8 cellular contexts compared by ENCODE assay signal in the genomic region with DNA sequence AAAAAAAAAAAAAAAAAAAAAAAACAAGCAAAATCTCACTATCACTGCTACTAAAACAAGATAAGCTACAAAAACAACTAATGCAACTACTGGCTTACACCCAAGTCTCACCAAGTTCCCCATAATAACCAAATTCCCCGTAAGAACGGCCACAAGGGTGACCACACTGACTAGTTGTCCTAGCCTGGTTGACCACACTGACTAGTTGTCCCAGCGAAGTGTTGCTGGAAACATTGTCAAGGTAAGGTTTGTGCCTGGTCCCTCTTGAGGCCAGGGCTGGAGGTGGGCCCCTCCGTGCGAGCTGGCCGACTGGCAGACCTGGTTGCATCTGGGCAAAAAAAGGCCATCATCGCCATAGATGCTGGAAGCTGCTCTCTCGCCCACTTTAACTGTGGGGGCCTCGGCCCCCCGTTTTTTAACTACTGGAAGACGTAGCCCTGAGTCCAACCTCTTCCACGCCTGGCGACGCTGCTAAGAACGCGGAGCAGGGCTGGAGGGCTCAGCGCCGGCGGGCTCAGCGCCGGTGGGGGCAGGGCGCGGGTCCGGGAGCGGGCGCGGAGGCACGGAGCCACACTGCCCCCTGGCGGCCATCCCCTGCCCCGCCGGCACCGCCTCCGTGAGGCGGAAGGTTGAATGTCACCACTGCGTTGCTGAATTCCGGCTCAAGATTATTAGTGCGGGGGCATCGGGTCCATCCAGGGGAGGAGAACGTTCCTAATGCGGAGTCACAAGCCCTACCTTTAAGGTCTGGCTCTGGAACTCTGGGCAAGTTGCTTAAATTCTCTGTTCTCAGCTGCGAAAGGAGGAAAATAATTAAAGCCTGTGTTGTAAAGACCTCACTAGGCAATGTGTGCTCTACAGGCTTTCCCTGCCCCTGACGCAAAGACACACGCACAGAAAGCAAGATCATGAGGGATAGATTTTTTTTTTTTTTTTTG.
A peak's percentile ranks its signal among the peaks of the same experiment; 100 is the strongest.
DNase-seq lines count a peak whose midpoint lies in the region; ATAC-seq and TF ChIP-seq lines count a peak whose summit lies in the region.

No MANE protein-coding gene starts in this region.

- H3K27ac ChIP-seq in body of pancreas (peak overlapping the region in 3 of 4 donors; percentile 38 to 69 (median 59)), gastrocnemius medialis (no peak overlapping the region)

- H3K4me1 ChIP-seq in body of pancreas (peaks cover 27% of the 10 kb centered on the region), iPS-15b (ENCODE audit: control insufficient read depth, insufficient read depth, low read length) (peaks cover 6% of the 10 kb centered on the region), gastrocnemius medialis (peaks cover 0 to 2% of the 10 kb centered on the region in 2 donors)

- H3K9ac ChIP-seq in iPS-15b (ENCODE audit: low read depth, low read length) = no peak overlapping the region

- CTCF ChIA-PET in HEK293T (lab: Yijun Ruan, JAX) = interaction anchor here (0.6 to 1.3 kb wide), 7 partner anchors 79 to 1034 kb away, joined by 3 to 5 read pairs (median 3); no protein-coding TSS in a partner anchor

- 1 to 5% methylated on average over 8 to 43 of the region's 43 CpGs for whole genome bisulfite sequencing in body of pancreas, 2 donors

- intact Hi-C loops in body of pancreas (cut with DNase I) (loop anchor here (10.0 kb wide), 1 partner anchor 493 kb away; no protein-coding TSS in a partner anchor), gastrocnemius medialis (cut with DNase I; ENCODE audit: low total_unique reads) (loop anchor here (5.0 kb wide), 2 partner anchors 99 to 491 kb away; no protein-coding TSS in a partner anchor)

- H3K9me3 ChIP-seq in body of pancreas (no peaks in the 10 kb centered on the region), iPS-15b (ENCODE audit: control insufficient read depth, insufficient read depth, low read length) (no peaks in the 10 kb centered on the region), gastrocnemius medialis (no peaks in the 10 kb centered on the region)

- H3K36me3 ChIP-seq in body of pancreas (replicated peaks in 1 of 2; ENCODE audit: insufficient read depth in 1 of 2, low read depth in 2 of 2) = no peaks in the 10 kb centered on the region
- no peaks in the 10 kb centered on the region for H3K36me3 ChIP-seq in iPS-15b (ENCODE audit: control insufficient read depth, insufficient read depth, low read length)
- H3K36me3 ChIP-seq in gastrocnemius medialis = no peaks in the 10 kb centered on the region

- no peak overlapping the region for H3K4me3 ChIP-seq in body of pancreas
- peak overlapping the region; percentile 43 for H3K4me3 ChIP-seq in iPS-15b (ENCODE audit: low read depth, low read length)
- H3K4me3 ChIP-seq in gastrocnemius medialis = peak overlapping the region; percentile 33 to 55 (median 40)

- ATAC-seq in body of pancreas (peak; percentile 92), gastrocnemius medialis (peak; percentile 77 to 81), HG03378 (IDR thresholded peaks at IDR 0.05; ENCODE audit: unreplicated experiment) (no peak)

- peak; percentile 62 for DNase-seq in ELR (ENCODE audit: low read depth)
- DNase-seq in HEK293T (ENCODE audit: extremely low spot score) = peak; percentile 90
- DNase-seq in NCI-H1694 (lab: John Stamatoyannopoulos, UW) = peak; percentile 23
- DNase-seq in UCSD-AML1 (lab: John Stamatoyannopoulos, UW; ENCODE audit: unreplicated experiment) = peak; percentile 74
- peak; percentile 71 to 86 (median 80) for DNase-seq in body of pancreas
- DNase-seq in gastrocnemius medialis = peak; percentile 18 to 20

- in situ Hi-C loops in gastrocnemius medialis (cut with MboI; ENCODE audit: low sequenced_read_pairs in 4 of 4) = loop anchor here (10.0 to 25.0 kb wide), 4 partner anchors 331 to 1531 kb away; a partner anchor contains a TSS

- peak in 1 of 3 donors; percentile 34 for TF ChIP-seq POLR2A in body of pancreas (IDR thresholded peaks at IDR 0.05)
- TF ChIP-seq POLR2A in gastrocnemius medialis (IDR thresholded peaks at IDR 0.05) = no peak

- peak; percentile 95 to 99 (median 99) for TF ChIP-seq CTCF in body of pancreas (IDR thresholded peaks at IDR 0.05)
- TF ChIP-seq CTCF in gastrocnemius medialis (IDR thresholded peaks at IDR 0.05 in 4 of 5, conservative IDR thresholded peaks at IDR 0.05 in 1 of 5) = peak; percentile 76 to 92 (median 82)

- H3K27me3 ChIP-seq in body of pancreas = no peaks in the 10 kb centered on the region
- peaks cover 18% of the 10 kb centered on the region for H3K27me3 ChIP-seq in iPS-15b (ENCODE audit: control insufficient read depth, insufficient read depth, low read length)
- H3K27me3 ChIP-seq in gastrocnemius medialis = peaks cover 0 to 19% (median 15%) of the 10 kb centered on the region in 3 donors

- POLR2A ChIA-PET in HEK293T (lab: Yijun Ruan, JAX) = interaction anchor here (0.6 to 0.8 kb wide), 2 partner anchors 491 to 711 kb away, joined by 3 read pairs; no protein-coding TSS in a partner anchor

TF ChIP-seq in HEK293T, 16 proteins besides CTCF, POLR2A, EP300 and RAD21:
- no peak for TF ChIP-seq HDGF (IDR thresholded peaks at IDR 0.05; ENCODE audit: borderline replicate concordance)
- no peak for TF ChIP-seq FOXK2 (IDR thresholded peaks at IDR 0.05)
- TF ChIP-seq, protein P1, sequence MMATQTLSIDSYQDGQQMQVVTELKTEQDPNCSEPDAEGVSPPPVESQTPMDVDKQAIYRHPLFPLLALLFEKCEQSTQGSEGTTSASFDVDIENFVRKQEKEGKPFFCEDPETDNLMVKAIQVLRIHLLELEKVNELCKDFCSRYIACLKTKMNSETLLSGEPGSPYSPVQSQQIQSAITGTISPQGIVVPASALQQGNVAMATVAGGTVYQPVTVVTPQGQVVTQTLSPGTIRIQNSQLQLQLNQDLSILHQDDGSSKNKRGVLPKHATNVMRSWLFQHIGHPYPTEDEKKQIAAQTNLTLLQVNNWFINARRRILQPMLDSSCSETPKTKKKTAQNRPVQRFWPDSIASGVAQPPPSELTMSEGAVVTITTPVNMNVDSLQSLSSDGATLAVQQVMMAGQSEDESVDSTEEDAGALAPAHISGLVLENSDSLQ (IDR thresholded peaks at IDR 0.05) = no peak
- no peak for TF ChIP-seq SUZ12 (IDR thresholded peaks at IDR 0.05)
- TF ChIP-seq L3MBTL2 (conservative IDR thresholded peaks at IDR 0.05) = no peak
- TF ChIP-seq FOXM1 (IDR thresholded peaks at IDR 0.05; ENCODE audit: borderline replicate concordance) = no peak
- no peak for TF ChIP-seq LEF1 (IDR thresholded peaks at IDR 0.05; ENCODE audit: borderline replicate concordance)
- no peak for TF ChIP-seq SP1 (IDR thresholded peaks at IDR 0.05)
TF ChIP-seq in HEK293T: peak in this region for 0.

Comparison
In these comparisons a context has a peak if more than half of its experiments do, and no peak if none do; other contexts are left out.
1. DNase-seq: peak in every context shown above with its lines; median percentile 90 in HEK293T; 80 in body of pancreas; 74 in UCSD-AML1; 62 in ELR; 23 in NCI-H1694; 19 in gastrocnemius medialis.
2. H3K27ac ChIP-seq: peak in body of pancreas (3 of 4); none in gastrocnemius medialis (0 of 4).
3. H3K4me3 ChIP-seq: peak in iPS-15b (single experiment) and gastrocnemius medialis (4 of 4); none in body of pancreas (0 of 2).